ENCODE assay signal across 10 cellular contexts in genomic region chr7:4416436-4417092, GRCh38.
DNase-seq lines count a peak whose midpoint lies in the region; ATAC-seq and TF ChIP-seq lines count a peak whose summit lies in the region.
"Had no signal": no experiment of that assay in that cellular context is flagged by ENCODE, and none has a peak within 500 bp of the region (broad histone marks: within the 10 kb centered on the region; RNA-seq: fewer than 3 reads in every experiment).

No MANE protein-coding gene starts in this region.

- peak; percentile 12 for DNase-seq in A172 (ENCODE audit: low spot score)
- peak; percentile 11 to 55 for DNase-seq in HAP-1 (ENCODE audit: low spot score in 2 of 2)
- no peak for DNase-seq in PC-3
- peak; percentile 29 for DNase-seq in hepatocyte (ENCODE audit: low spot score)
- DNase-seq in stimulated activated CD4-positive, alpha-beta T cell treated with anti-CD3 and anti-CD28 coated beads, Interleukin-2, amount 100 ng/mL, for 24 hours, result no peak
- DNase-seq in CD1c-positive myeloid dendritic cell (ENCODE audit: extremely low spot score), result no peak
- DNase-seq in HFFc6, result no peak
- DNase-seq: activated naive CD4-positive, alpha-beta T cell treated with Interleukin-2 at 50 U/mL for 16 hours; naive B cell had no signal

- no peaks in the 10 kb centered on the region for H3K9me2 ChIP-seq in PC-3 (replicated peaks; ENCODE audit: low read length)
- no peaks in the 10 kb centered on the region for H3K9me2 ChIP-seq in hepatocyte (replicated peaks; ENCODE audit: insufficient read depth)

- H3K36me3 Mint-ChIP-seq in HFFc6 (ENCODE audit: low read depth), result peaks cover 4% of the 10 kb centered on the region

- no peak for TF ChIP-seq CTCF in PC-3 (conservative IDR thresholded peaks at IDR 0.05; ENCODE audit: low read depth, low read length)
- no peak for TF ChIP-seq CTCF in hepatocyte (IDR thresholded peaks at IDR 0.05; ENCODE audit: poor library complexity)
- TF ChIP-seq CTCF in HFFc6 (IDR thresholded peaks at IDR 0.05), result no peak

- H4K20me1 ChIP-seq in PC-3 (ENCODE audit: low read length), result no peaks in the 10 kb centered on the region
- H4K20me1 ChIP-seq in hepatocyte (ENCODE audit: insufficient read depth, poor library complexity, severe bottlenecking), result no peaks in the 10 kb centered on the region

- no peak overlapping the region for H3K4me3 ChIP-seq in HAP-1
- H3K4me3 ChIP-seq in PC-3 (ENCODE audit: low read length), result 0 out of 2 replicates have a peak overlapping the region, but pooled peaks have one; percentile 13
- no peak overlapping the region for H3K4me3 ChIP-seq in hepatocyte

- no peaks in the 10 kb centered on the region for H3K27me3 Mint-ChIP-seq in HFFc6 (ENCODE audit: insufficient read depth)

- ATAC-seq in PC-3, result no peak
- ATAC-seq in HG03439 (IDR thresholded peaks at IDR 0.05; ENCODE audit: unreplicated experiment), result no peak

- H3K27ac ChIP-seq in PC-3 (ENCODE audit: low read length), result no peak overlapping the region
- no peak overlapping the region for H3K27ac ChIP-seq in hepatocyte

- peaks cover 55% of the 10 kb centered on the region for H3K9me3 Mint-ChIP-seq in HFFc6

- H3K79me2 ChIP-seq in PC-3 (ENCODE audit: low read length) (no peaks in the 10 kb centered on the region), hepatocyte (no peaks in the 10 kb centered on the region)

- CTCF ChIA-PET in PC-3 (lab: Charles Lee), result no interaction called here

- H3K9ac ChIP-seq in PC-3 (ENCODE audit: low read length), result no peak overlapping the region

- H3K4me1 ChIP-seq in HAP-1, result no peaks in the 10 kb centered on the region
- no peaks in the 10 kb centered on the region for H3K4me1 ChIP-seq in PC-3 (ENCODE audit: insufficient read depth, low read length)
- H3K4me1 ChIP-seq in hepatocyte (ENCODE audit: insufficient read depth), result no peaks in the 10 kb centered on the region

- in situ Hi-C loops in HAP-1 (cut with MboI; ENCODE audit: low sequenced_read_pairs), result no loop called here

- H2AFZ ChIP-seq in PC-3 (ENCODE audit: low read length), result no peak overlapping the region; the same call in 1 of the 2 replicates
- H2AFZ ChIP-seq in hepatocyte, result no peak overlapping the region

- no TSS peak for BruUV-seq in PC-3 (replicated peaks; lab: Mats Ljungman, UMichigan)

- H3K27me3 ChIP-seq in HAP-1 (ENCODE audit: low read depth), result no peaks in the 10 kb centered on the region
- H3K27me3 ChIP-seq in PC-3 (ENCODE audit: low read length), result no peaks in the 10 kb centered on the region
- no peaks in the 10 kb centered on the region for H3K27me3 ChIP-seq in hepatocyte

- no peak overlapping the region for H3K27ac Mint-ChIP-seq in HFFc6

- no peaks in the 10 kb centered on the region for H3F3A ChIP-seq in PC-3 (ENCODE audit: low read length, unreplicated experiment)

- H3K36me3 ChIP-seq in HAP-1 (replicated peaks), result no peaks in the 10 kb centered on the region
- no peaks in the 10 kb centered on the region for H3K36me3 ChIP-seq in PC-3 (ENCODE audit: low read depth, low read length)
- H3K36me3 ChIP-seq in hepatocyte (replicated peaks; ENCODE audit: insufficient read depth, low read depth), result no peaks in the 10 kb centered on the region

- H3K4me1 Mint-ChIP-seq in HFFc6 (ENCODE audit: low read depth), result no peaks in the 10 kb centered on the region
- H3K4me1 Mint-ChIP-seq: naive B cell had no signal

- intact Hi-C loops in PC-3 (cut with micrococcal nuclease), result no loop called here

- POLR2A ChIA-PET in PC-3 (lab: Charles Lee; ENCODE audit: unreplicated experiment), result no interaction called here

- H3K4me2 ChIP-seq in PC-3 (ENCODE audit: low read length), result peak overlapping the region; percentile 27
- H3K4me2 ChIP-seq in hepatocyte, result peak overlapping the region; percentile 50

- H3K4me3 Mint-ChIP-seq in HFFc6, result no peak overlapping the region; the same call in 1 of the 2 replicates

- H3K9me3 ChIP-seq in HAP-1 (no peaks in the 10 kb centered on the region), PC-3 (ENCODE audit: low read length) (no peaks in the 10 kb centered on the region), hepatocyte (ENCODE audit: low read depth) (no peaks in the 10 kb centered on the region)

- WGBS in hepatocyte (ENCODE audit: low lambda C conversion rate, missing lambda C conversion rate), result 74% methylated on average over 25 of the region's 25 CpGs

Comparison
In these comparisons a context has a peak if more than half of its experiments do, and no peak if none do; other contexts are left out.
1. DNase-seq: peak in A172 (single experiment), HAP-1 (2 of 2) and hepatocyte (single experiment); none in PC-3 (single experiment), stimulated activated CD4-positive, alpha-beta T cell treated with anti-CD3 and anti-CD28 coated beads, Interleukin-2, amount 100 ng/mL, for 24 hours (0 of 2), CD1c-positive myeloid dendritic cell (single experiment) and HFFc6 (single experiment).